Comparison of ENCODE assay signal across 27 cellular contexts in the genomic region with DNA sequence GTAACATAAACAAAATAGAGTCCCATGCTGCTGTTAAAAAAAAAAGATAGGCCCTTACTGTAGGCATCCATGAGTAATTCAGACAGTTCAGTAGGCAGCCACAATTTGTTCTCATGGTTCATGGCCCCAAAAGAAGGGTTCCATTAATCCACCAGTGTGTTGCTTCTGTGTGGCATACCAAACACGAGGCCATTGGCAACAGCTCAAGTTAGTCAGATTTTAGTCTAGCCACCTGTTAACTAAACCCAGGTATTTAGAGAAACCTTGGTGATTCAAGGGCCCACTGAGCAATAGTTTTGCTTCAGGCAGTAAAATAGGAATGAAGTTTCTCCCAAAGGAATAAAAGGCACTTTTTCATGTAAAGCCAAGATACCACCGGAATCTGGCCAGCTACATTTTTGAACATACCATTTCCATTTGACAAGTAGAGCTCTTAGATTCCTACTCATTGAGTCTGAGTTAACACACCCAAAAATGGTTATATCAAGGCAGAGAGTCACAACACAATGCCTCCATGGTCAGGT.
"Had no signal": no experiment of that assay in that cellular context is flagged by ENCODE, and none has a peak within 500 bp of the region (broad histone marks: within the 10 kb centered on the region; RNA-seq: fewer than 3 reads in every experiment).

No MANE protein-coding gene starts in this region.

- H3K4me3 ChIP-seq: coronary artery, esophagus muscularis mucosa, heart right ventricle, prostate gland, sigmoid colon, skin epidermis, spleen, testis, tibial artery, upper lobe of left lung had no signal

- H3K4me3 Mint-ChIP-seq: immature natural killer cell; naive thymus-derived CD4-positive, alpha-beta T cell; nephron; stimulated activated memory B cell treated with anti-CD40 and anti-IgM and Interleukin-4, amounts not matched to agents 10 μg/mL and 1 μg/mL and 100 μg/mL, for 72 hours had no signal

- H3K36me3 Mint-ChIP-seq: immature natural killer cell; stimulated activated memory B cell treated with anti-CD40 and anti-IgM and Interleukin-4, amounts not matched to agents 10 μg/mL and 1 μg/mL and 100 μg/mL, for 72 hours had no signal

- H3K27ac ChIP-seq: coronary artery, esophagus muscularis mucosa, heart right ventricle, prostate gland, sigmoid colon, skin epidermis, spleen, testis, tibial artery, upper lobe of left lung had no signal

- H3K36me3 ChIP-seq: esophagus muscularis mucosa, heart right ventricle, prostate gland, sigmoid colon, spleen, tibial artery, upper lobe of left lung had no signal

- DNase-seq: dermis blood vessel endothelial cell; effector memory CD4-positive, alpha-beta T cell; foreskin melanocyte; glutamatergic neuron; heart right ventricle; hippocampal formation; immature natural killer cell; islet precursor cell; mesendoderm; midbrain; naive thymus-derived CD4-positive, alpha-beta T cell; nucleus accumbens; right cardiac atrium; sigmoid colon; spleen; stimulated activated CD4-positive, alpha-beta T cell treated with anti-CD3 and anti-CD28 coated beads, Interleukin-4, amount 100 ng/mL, for 4 hours; stimulated activated naive CD8-positive, alpha-beta T cell treated with anti-CD3 and anti-CD28 coated beads, Interleukin-15, Interleukin-2, amounts not matched to agents 100 U/mL and 50 U/mL, for 24 hours; substantia nigra; testis; tibial artery; upper lobe of left lung had no signal

- H3K27me3 ChIP-seq: esophagus muscularis mucosa, heart right ventricle, sigmoid colon, spleen, testis, tibial artery, upper lobe of left lung had no signal

- H3K4me1 Mint-ChIP-seq: immature natural killer cell; nephron; stimulated activated memory B cell treated with anti-CD40 and anti-IgM and Interleukin-4, amounts not matched to agents 10 μg/mL and 1 μg/mL and 100 μg/mL, for 72 hours had no signal

- H3K4me1 ChIP-seq: esophagus muscularis mucosa, heart right ventricle, prostate gland, sigmoid colon, spleen, testis, tibial artery, upper lobe of left lung had no signal

- H3K27ac Mint-ChIP-seq: immature natural killer cell; naive thymus-derived CD4-positive, alpha-beta T cell; nephron; stimulated activated memory B cell treated with anti-CD40 and anti-IgM and Interleukin-4, amounts not matched to agents 10 μg/mL and 1 μg/mL and 100 μg/mL, for 72 hours had no signal

- H3K9me3 ChIP-seq: prostate gland, sigmoid colon, spleen, testis, tibial artery, upper lobe of left lung had no signal
